ENCODE assay signal across 20 cellular contexts in the genomic region with DNA sequence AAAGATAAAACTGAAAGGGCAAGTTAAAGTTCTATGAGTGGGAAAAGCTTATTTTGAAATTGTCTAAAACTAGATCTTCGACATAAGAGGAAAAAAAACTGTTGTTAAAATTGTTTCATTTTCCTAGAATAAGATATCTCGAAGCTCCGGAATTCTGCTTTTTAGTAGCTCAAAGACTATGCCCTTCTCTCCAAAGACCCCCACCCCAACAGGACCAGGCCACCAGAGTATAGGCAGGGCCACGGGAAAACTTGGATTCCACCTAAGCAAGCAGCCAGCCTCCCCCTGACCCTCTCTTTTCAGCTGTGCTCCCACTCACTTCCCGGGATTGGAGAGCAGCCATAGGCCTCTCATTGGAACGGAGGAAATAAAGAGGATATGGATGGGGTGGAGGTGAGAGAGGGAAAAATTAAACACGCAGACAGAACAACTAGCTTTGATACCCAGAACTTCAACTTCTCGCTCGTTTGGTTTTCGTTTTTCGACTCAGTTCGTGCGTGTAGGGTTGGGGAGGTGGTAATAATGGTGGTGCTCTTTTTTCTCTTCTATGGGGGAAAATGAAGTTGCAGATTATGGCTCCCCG. TPM values are rescaled to one million over a fixed set of nuclear protein-coding genes. Genes with fewer than 3 reads are reported as not detected.
DNase-seq lines count a peak whose midpoint lies in the region; ATAC-seq, FAIRE-seq and TF ChIP-seq lines count a peak whose summit lies in the region.
"Had no signal": no experiment of that assay in that cellular context is flagged by ENCODE, and none has a peak within 500 bp of the region (broad histone marks: within the 10 kb centered on the region; RNA-seq: fewer than 3 reads in every experiment).

No MANE protein-coding gene starts in this region.

- H3F3A ChIP-seq in PC-9 (ENCODE audit: insufficient read depth, low read depth): no peaks in the 10 kb centered on the region

- H3K27me3 ChIP-seq in SJCRH30 (no peaks in the 10 kb centered on the region), H1 (replicated peaks in 1 of 4; ENCODE audit: control insufficient read depth in 3 of 4, extremely low read depth in 1 of 4, insufficient read depth in 3 of 4, low read length in 3 of 4) (peaks cover 83 to 97% (median 90%) of the 10 kb centered on the region in 4 experiments), PC-9 (ENCODE audit: insufficient read depth, low read depth) (no peaks in the 10 kb centered on the region)

- CTCF ChIA-PET in activated naive CD4-positive, alpha-beta T cell treated with anti-CD3 and anti-CD28 coated beads, Interleukin-2, amount 10 ng/mL, durations not matched to agents 7 days and 5 days (lab: Charles Lee): no interaction called here
- CTCF ChIA-PET in H1 (lab: Charles Lee; ENCODE audit: partially characterized antibody) (interaction anchor here (0.7 to 1.6 kb wide), 4 partner anchors 8 to 188 kb away, joined by 3 to 5 read pairs (median 4); no protein-coding TSS in a partner anchor), PC-9 (lab: Charles Lee) (no interaction called here)

- H2BK20ac ChIP-seq in H1 (ENCODE audit: low read length): no peak overlapping the region

- no peaks in the 10 kb centered on the region for H3K79me1 ChIP-seq in H1 (ENCODE audit: low read depth, low read length)

- no peak for DNase-seq in activated naive CD4-positive, alpha-beta T cell treated with anti-CD3 and anti-CD28 coated beads, Interleukin-2, amount 10 ng/mL, durations not matched to agents 7 days and 5 days
- DNase-seq in activated naive CD4-positive, alpha-beta T cell (lab: John Stamatoyannopoulos, UW): no peak
- DNase-seq in SJCRH30 (peak in 1 of 2 experiments; percentile 42), H1 (ENCODE audit: low read depth in 1 of 2, low spot score in 2 of 2) (no peak), PC-9 (no peak), NCI-H69 (lab: John Stamatoyannopoulos, UW) (no peak)
- no peak for DNase-seq in stimulated activated CD4-positive, alpha-beta T cell treated with anti-CD3 and anti-CD28 coated beads, Interleukin-15, amount 100 ng/mL, for 24 hours
- DNase-seq: colonic mucosa, GF-D8, HCEC 1CT, NCI-H1694, right cardiac atrium, SHP77, T-helper 9 cell had no signal

- H4K8ac ChIP-seq in H1 (ENCODE audit: extremely low read depth, insufficient read depth, low read length): no peak overlapping the region

- 0 out of 2 replicates have a peak, but pooled peaks cover 4% of the 10 kb centered on the region for H3K9me3 ChIP-seq in SJCRH30 (replicated peaks)
- no peaks in the 10 kb centered on the region for H3K9me3 ChIP-seq in H1 (ENCODE audit: insufficient read depth in 2 of 2, low read depth in 1 of 2, low read length in 1 of 2)
- no peaks in the 10 kb centered on the region for H3K9me3 ChIP-seq in PC-9 (ENCODE audit: insufficient read depth, low read depth)
- H3K9me3 ChIP-seq: ascending aorta, colonic mucosa had no signal

- H2BK15ac ChIP-seq in H1 (ENCODE audit: low read length): no peak overlapping the region

- H3K4me2 ChIP-seq in H1 (ENCODE audit: insufficient read depth in 1 of 2, low read depth in 2 of 2, low read length in 2 of 2) (peak overlapping the region in 1 of 2 experiments; percentile 79; a peak in 3 of 4 replicates), PC-9 (no peak overlapping the region)

- no peaks in the 10 kb centered on the region for H3K9me2 ChIP-seq in PC-9 (ENCODE audit: insufficient read depth)

- H3K56ac ChIP-seq in H1 (replicated peaks; ENCODE audit: insufficient read length, low read depth, low read length): no peak overlapping the region

- ATAC-seq in stimulated activated memory B cell treated with anti-CD40 and anti-IgM and Interleukin-4, amounts not matched to agents 10 μg/mL and 1 μg/mL and 100 μg/mL, for 72 hours: no peak
- ATAC-seq: right cardiac atrium had no signal

- H3K9ac ChIP-seq in H1 (replicated peaks in 1 of 4; ENCODE audit: extremely low read depth in 1 of 4, low read depth in 3 of 4, low read length in 3 of 4): no peak overlapping the region

- H2BK120ac ChIP-seq in H1 (replicated peaks; ENCODE audit: low read depth, low read length): no peak overlapping the region

- peaks cover 25% of the 10 kb centered on the region; the same call in 1 of the 2 replicates for H3K23me2 ChIP-seq in H1 (ENCODE audit: low read depth, low read length)

- H3K27ac ChIP-seq in SJCRH30 (peak overlapping the region; percentile 41), H1 (ENCODE audit: low read depth, low read length) (no peak overlapping the region), PC-9 (no peak overlapping the region)
- H3K27ac ChIP-seq: ascending aorta, colonic mucosa had no signal

- TF ChIP-seq CTCF in H1 (IDR thresholded peaks at IDR 0.05; ENCODE audit: control extremely low read depth in 1 of 3, insufficient read depth in 1 of 3, low read depth in 1 of 3, low read length in 3 of 3) (no peak), PC-9 (conservative IDR thresholded peaks at IDR 0.05) (no peak)

- peaks cover 31% of the 10 kb centered on the region for H3K36me3 ChIP-seq in SJCRH30
- no peaks in the 10 kb centered on the region; a peak in 1 of 8 replicates for H3K36me3 ChIP-seq in H1 (ENCODE audit: control insufficient read depth in 2 of 4, insufficient read depth in 4 of 4, low read length in 3 of 4)
- no peaks in the 10 kb centered on the region for H3K36me3 ChIP-seq in PC-9 (ENCODE audit: low read depth)
- H3K36me3 ChIP-seq: ascending aorta, colonic mucosa had no signal

- FAIRE-seq in H1 (lab: Jason Lieb, UNC): no peak

- H2AFZ ChIP-seq in H1 (ENCODE audit: low read length) (no peak overlapping the region), PC-9 (no peak overlapping the region)

- H4K20me1 ChIP-seq in H1 (replicated peaks in 1 of 2; ENCODE audit: control insufficient read depth in 1 of 2, insufficient read depth in 2 of 2, low read length in 2 of 2) (peaks cover 13 to 20% of the 10 kb centered on the region in 2 experiments), PC-9 (ENCODE audit: insufficient read depth) (no peaks in the 10 kb centered on the region)

- H3K4me1 Mint-ChIP-seq in activated naive CD4-positive, alpha-beta T cell treated with anti-CD3 and anti-CD28 coated beads, Interleukin-2, amount 10 ng/mL, durations not matched to agents 7 days and 5 days: peaks cover 45% of the 10 kb centered on the region
- H3K4me1 Mint-ChIP-seq in stimulated activated memory B cell treated with anti-CD40 and anti-IgM and Interleukin-4, amounts not matched to agents 10 μg/mL and 1 μg/mL and 100 μg/mL, for 72 hours: peaks cover 32% of the 10 kb centered on the region

- TF ChIP-seq POLR2A in H1 (IDR thresholded peaks at IDR 0.05; ENCODE audit: control extremely low read depth in 1 of 2, low read depth in 2 of 2, low read length in 2 of 2): no peak

- H3K4me1 ChIP-seq in SJCRH30 (peaks cover 5% of the 10 kb centered on the region; the same call in 1 of the 2 replicates), H1 (replicated peaks in 1 of 4; ENCODE audit: control insufficient read depth in 3 of 4, insufficient read depth in 4 of 4, low read length in 3 of 4) (peaks cover 0 to 30% (median 10%) of the 10 kb centered on the region in 4 experiments; a peak in 6 of 7 replicates), PC-9 (replicated peaks; ENCODE audit: insufficient read depth) (no peaks in the 10 kb centered on the region)

- H3K4me3 ChIP-seq in SJCRH30: peak overlapping the region; percentile 55
- H3K4me3 ChIP-seq in H1 (ENCODE audit: extremely low read depth in 1 of 4, insufficient read depth in 2 of 4, low read depth in 3 of 4, low read length in 4 of 4): peak overlapping the region in 1 of 4 experiments; percentile 57; a peak in 2 of 8 replicates
- H3K4me3 ChIP-seq in PC-9: no peak overlapping the region
- H3K4me3 ChIP-seq: lung had no signal

- no peaks in the 10 kb centered on the region for H3K79me2 ChIP-seq in H1 (ENCODE audit: control insufficient read depth in 1 of 2, insufficient read depth in 2 of 2, low read length in 2 of 2)
- H3K79me2 ChIP-seq in PC-9 (ENCODE audit: low read depth): no peaks in the 10 kb centered on the region

- TF ChIP-seq RAD21 in H1 (IDR thresholded peaks at IDR 0.05 in 1 of 2, conservative IDR thresholded peaks at IDR 0.05 in 1 of 2; ENCODE audit: low read depth in 2 of 2, low read length in 2 of 2): no peak

- POLR2A ChIA-PET in H1 (lab: Charles Lee; ENCODE audit: partially characterized antibody) (no interaction called here), PC-9 (lab: Charles Lee; ENCODE audit: unreplicated experiment) (no interaction called here)

- peaks cover 8% of the 10 kb centered on the region for H3K36me3 Mint-ChIP-seq in activated naive CD4-positive, alpha-beta T cell treated with anti-CD3 and anti-CD28 coated beads, Interleukin-2, amount 10 ng/mL, durations not matched to agents 7 days and 5 days
- no peaks in the 10 kb centered on the region for H3K36me3 Mint-ChIP-seq in stimulated activated memory B cell treated with anti-CD40 and anti-IgM and Interleukin-4, amounts not matched to agents 10 μg/mL and 1 μg/mL and 100 μg/mL, for 72 hours

- H3K27me3 Mint-ChIP-seq in activated naive CD4-positive, alpha-beta T cell treated with anti-CD3 and anti-CD28 coated beads, Interleukin-2, amount 10 ng/mL, durations not matched to agents 7 days and 5 days: peaks cover 94% of the 10 kb centered on the region
- peaks cover 82% of the 10 kb centered on the region for H3K27me3 Mint-ChIP-seq in stimulated activated memory B cell treated with anti-CD40 and anti-IgM and Interleukin-4, amounts not matched to agents 10 μg/mL and 1 μg/mL and 100 μg/mL, for 72 hours

- no TSS peak for BruUV-seq in PC-9 (replicated peaks; lab: Mats Ljungman, UMichigan)

- 11% methylated on average over 14 of the region's 14 CpGs; no CpG with 5 or more reads in 1 of the 2 experiments for WGBS in H1 (ENCODE audit: extremely low coverage in 1 of 2, insufficient coverage in 1 of 2, insufficient read length in 1 of 2, insufficient replicate concordance in 2 of 2, low coverage in 1 of 2, low lambda C conversion rate in 2 of 2, missing lambda C conversion rate in 1 of 2), 2 experiments

- H3K4me3 Mint-ChIP-seq in activated naive CD4-positive, alpha-beta T cell treated with anti-CD3 and anti-CD28 coated beads, Interleukin-2, amount 10 ng/mL, durations not matched to agents 7 days and 5 days: peak overlapping the region; percentile 46
- H3K4me3 Mint-ChIP-seq in stimulated activated memory B cell treated with anti-CD40 and anti-IgM and Interleukin-4, amounts not matched to agents 10 μg/mL and 1 μg/mL and 100 μg/mL, for 72 hours: peak overlapping the region; percentile 36

- no peak overlapping the region for H3K14ac ChIP-seq in H1 (ENCODE audit: insufficient read length)

- H2BK5ac ChIP-seq in H1 (ENCODE audit: low read depth, low read length): no peak overlapping the region

- intact Hi-C loops in PC-9 (cut with micrococcal nuclease; ENCODE audit: unreplicated experiment): no loop called here

- no peak overlapping the region for H3K18ac ChIP-seq in H1 (ENCODE audit: extremely low read depth, low read length)

- H3K27ac Mint-ChIP-seq in activated naive CD4-positive, alpha-beta T cell treated with anti-CD3 and anti-CD28 coated beads, Interleukin-2, amount 10 ng/mL, durations not matched to agents 7 days and 5 days: peak overlapping the region; percentile 56
- no peak overlapping the region for H3K27ac Mint-ChIP-seq in stimulated activated memory B cell treated with anti-CD40 and anti-IgM and Interleukin-4, amounts not matched to agents 10 μg/mL and 1 μg/mL and 100 μg/mL, for 72 hours
- H3K27ac Mint-ChIP-seq: activated T-helper 2 cell treated with anti-CD3 and anti-CD28 coated beads, Interferon-gamma antibody, Interleukin-2, Interleukin-4, amounts not matched to agents 10 μg/mL and 5 μg/mL and 100 μg/mL, durations not matched to agents 14 hours and 24 hours and 36 hours had no signal

- no peak overlapping the region for H2AK5ac ChIP-seq in H1 (ENCODE audit: low read depth, low read length)

- no peak overlapping the region for H3K23ac ChIP-seq in H1 (ENCODE audit: insufficient read length)

- H3K9me3 Mint-ChIP-seq in activated naive CD4-positive, alpha-beta T cell treated with anti-CD3 and anti-CD28 coated beads, Interleukin-2, amount 10 ng/mL, durations not matched to agents 7 days and 5 days: no peaks in the 10 kb centered on the region
- H3K9me3 Mint-ChIP-seq in stimulated activated memory B cell treated with anti-CD40 and anti-IgM and Interleukin-4, amounts not matched to agents 10 μg/mL and 1 μg/mL and 100 μg/mL, for 72 hours: peaks cover 3% of the 10 kb centered on the region
- H3K9me3 Mint-ChIP-seq: activated T-helper 2 cell treated with anti-CD3 and anti-CD28 coated beads, Interferon-gamma antibody, Interleukin-2, Interleukin-4, amounts not matched to agents 10 μg/mL and 5 μg/mL and 100 μg/mL, durations not matched to agents 14 hours and 24 hours and 36 hours had no signal

- TF ChIP-seq EP300 in H1 (IDR thresholded peaks at IDR 0.05; ENCODE audit: borderline replicate concordance in 1 of 2, low read depth in 2 of 2, low read length in 2 of 2): no peak

- no peak overlapping the region for H3K4ac ChIP-seq in H1 (replicated peaks; ENCODE audit: insufficient read length, low read depth, low read length)

- H4K91ac ChIP-seq in H1 (replicated peaks; ENCODE audit: insufficient read length, low read length): no peak overlapping the region

- no peak overlapping the region for H4K5ac ChIP-seq in H1 (ENCODE audit: insufficient read length, low read depth, low read length)

- H2BK12ac ChIP-seq in H1 (ENCODE audit: low read depth, low read length): no peak overlapping the region

RNA-seq across cellular contexts. Expression of a gene that starts 2.9 kb away (rescaled TPM):
- 77.8 and 97.0 TPM in 2 replicates for total RNA-seq in SJCRH30 (2014; rRNA removed; shearing (Covaris generic))
- 0.27 and 0.32 TPM in 2 replicates for total RNA-seq in H1 (2021; fragmentation: NEBNext Ultra II Directional; extraction: Animal tissue kit (Norgen Biotek cat#: 25700))
- polyA plus RNA-seq in H1 (2011; rRNA removed): 0.08 and 0.09 TPM in 2 replicates
- 0.16 TPM for polyA plus RNA-seq in H1 (2011; cell fraction: cytosol; rRNA removed)
- polyA plus RNA-seq in H1 (2011; cell fraction: nucleus; rRNA removed): 0.64 TPM
- polyA plus RNA-seq in H1 (2012, experiment 1 of 2): 0.11 to 0.28 TPM (median 0.18 TPM) in 4 replicates
- polyA plus RNA-seq in H1 (2012, experiment 2 of 2): 0.05 TPM
- 0.26 TPM for polyA plus RNA-seq in H1 (2013, experiment 1 of 2)
- polyA plus RNA-seq in H1 (2013, experiment 2 of 2): 0.22 TPM
- polyA minus RNA-seq in H1 (2011; rRNA and poly(A)+ RNA removed): 0.02 and 0.06 TPM in 2 replicates
- not detected for polyA minus RNA-seq in H1 (2011; cell fraction: cytosol; rRNA and poly(A)+ RNA removed)
- 0.50 TPM for polyA minus RNA-seq in H1 (2011; cell fraction: nucleus; rRNA and poly(A)+ RNA removed)
- not detected in 2 replicates for total RNA-seq in PC-9 (2021)
- total RNA-seq: ascending aorta, colonic mucosa, epithelial cell of proximal tubule, lung, right cardiac atrium had no signal
- polyA plus RNA-seq: lung, neural cell, right cardiac atrium had no signal

RNA-seq across cellular contexts. Expression of a gene that starts 58.5 kb away (rescaled TPM):
- 66.8 and 73.3 TPM in 2 replicates for total RNA-seq in SJCRH30 (2014; rRNA removed; shearing (Covaris generic))
- 13.5 and 14.3 TPM in 2 replicates for total RNA-seq in H1 (2021; fragmentation: NEBNext Ultra II Directional; extraction: Animal tissue kit (Norgen Biotek cat#: 25700))
- polyA plus RNA-seq in H1 (2011; rRNA removed): 3.3 and 7.1 TPM in 2 replicates
- 10.2 TPM for polyA plus RNA-seq in H1 (2011; cell fraction: cytosol; rRNA removed)
- polyA plus RNA-seq in H1 (2011; cell fraction: nucleus; rRNA removed): 2.7 TPM
- 10.6 to 16.5 TPM (median 10.9 TPM) in 4 replicates for polyA plus RNA-seq in H1 (2012, experiment 1 of 2)
- polyA plus RNA-seq in H1 (2012, experiment 2 of 2): 1.1 TPM
- polyA plus RNA-seq in H1 (2013, experiment 1 of 2): 7.7 TPM
- polyA plus RNA-seq in H1 (2013, experiment 2 of 2): 7.9 TPM
- 16.1 and 18.3 TPM in 2 replicates for polyA minus RNA-seq in H1 (2011; rRNA and poly(A)+ RNA removed)
- 9.2 TPM for polyA minus RNA-seq in H1 (2011; cell fraction: cytosol; rRNA and poly(A)+ RNA removed)
- 22.0 TPM for polyA minus RNA-seq in H1 (2011; cell fraction: nucleus; rRNA and poly(A)+ RNA removed)
- 9.4 and 11.9 TPM in 2 replicates for total RNA-seq in PC-9 (2021)

Comparison
In these comparisons a context has a peak if more than half of its experiments do, and no peak if none do; other contexts are left out.
1. RNA of a gene that starts 2.9 kb away (total RNA-seq): 77.8 to 97.0 TPM in SJCRH30; 0.27 to 0.32 TPM in H1 and not detected in PC-9; every median in the first group is over 10 times any median in the second.